Comparison of ENCODE assay signal across 6 cellular contexts in the genomic region with DNA sequence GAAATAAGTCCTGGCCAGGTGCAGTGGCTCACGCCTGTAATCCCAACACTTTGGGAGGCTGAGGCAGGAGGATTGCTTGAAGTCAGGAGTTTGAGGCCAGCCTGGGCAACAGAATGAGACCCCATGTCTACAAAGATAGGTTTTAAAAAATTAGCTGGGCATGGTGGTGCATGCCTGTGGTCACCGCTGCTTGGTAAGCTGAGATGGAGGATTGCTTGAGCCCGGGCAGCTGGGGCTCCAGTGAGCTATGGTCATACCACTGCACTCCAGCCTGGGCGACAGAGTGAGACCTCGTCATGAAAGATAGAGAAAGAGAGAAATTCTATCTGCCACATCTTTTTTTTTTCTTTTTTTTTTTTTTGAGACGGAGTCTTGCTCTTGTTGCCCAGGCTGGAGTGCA.
DNase-seq lines count a peak whose midpoint lies in the region; ATAC-seq and TF ChIP-seq lines count a peak whose summit lies in the region.
"Not testable (repeated sequence)": the region's sequence is repeated elsewhere in the genome, so short reads cannot be mapped to it uniquely, and the experiment has no call there.

No MANE protein-coding gene starts in this region.

- TF ChIP-seq EP300 in transverse colon (IDR thresholded peaks at IDR 0.05; ENCODE audit: low read depth): not testable (repeated sequence)

- H3K4me1 ChIP-seq in RWPE2 (ENCODE audit: insufficient read depth, poor library complexity, severe bottlenecking): peaks cover 29% of the 10 kb centered on the region
- H3K4me1 ChIP-seq in adrenal gland (replicated peaks in 1 of 2): peaks cover 10 to 17% of the 10 kb centered on the region in 2 donors
- H3K4me1 ChIP-seq in left ventricle myocardium inferior: peaks cover 23% of the 10 kb centered on the region
- H3K4me1 ChIP-seq in gastrocnemius medialis: peaks cover 24 to 25% of the 10 kb centered on the region in 2 donors
- H3K4me1 ChIP-seq in transverse colon: peaks cover 14 to 45% (median 20%) of the 10 kb centered on the region in 4 donors

- not testable (repeated sequence) for H3K4me3 ChIP-seq in RWPE2 (ENCODE audit: severe bottlenecking); adrenal gland; left ventricle myocardium inferior; gastrocnemius medialis; transverse colon

- ATAC-seq in RWPE2 (ENCODE audit: low read depth): not testable (repeated sequence)
- peak in 1 of 2 donors; percentile 20 for ATAC-seq in gastrocnemius medialis

- not testable (repeated sequence) for H3K27me3 ChIP-seq in RWPE2 (ENCODE audit: insufficient read depth, poor library complexity, severe bottlenecking); adrenal gland; left ventricle myocardium inferior (ENCODE audit: low read depth); gastrocnemius medialis; transverse colon

- H3K36me3 ChIP-seq in RWPE2 (ENCODE audit: low read depth); adrenal gland (replicated peaks in 1 of 2); left ventricle myocardium inferior; gastrocnemius medialis; transverse colon: not testable (repeated sequence)

- in situ Hi-C loops in gastrocnemius medialis (cut with MboI; ENCODE audit: low sequenced_read_pairs in 4 of 4) (loop anchor here in 2 of 4 donors (10.0 kb wide), 1 partner anchor 224 kb away; no protein-coding TSS in a partner anchor), transverse colon (cut with MboI; ENCODE audit: low pct_ligation_motif_present in 1 of 4, low pct_unique_long_range_greater_than_20kb in 1 of 4, low sequenced_read_pairs in 3 of 4) (loop anchor here in 2 of 4 donors (10.0 to 25.0 kb wide), 3 partner anchors 104 to 224 kb away; a partner anchor contains a TSS)

- not testable (repeated sequence) for TF ChIP-seq CTCF in RWPE2 (IDR thresholded peaks at IDR 0.05; ENCODE audit: poor library complexity, severe bottlenecking); adrenal gland (IDR thresholded peaks at IDR 0.05); left ventricle myocardium inferior (IDR thresholded peaks at IDR 0.05; ENCODE audit: borderline replicate concordance); gastrocnemius medialis (IDR thresholded peaks at IDR 0.05 in 4 of 5, conservative IDR thresholded peaks at IDR 0.05 in 1 of 5); transverse colon (IDR thresholded peaks at IDR 0.05)

- intact Hi-C loops in adrenal gland (cut with DNase I); left ventricle myocardium inferior (cut with micrococcal nuclease); transverse colon (cut with DNase I; ENCODE audit: low total_unique reads): not testable (repeated sequence)
- intact Hi-C loops in gastrocnemius medialis (cut with DNase I; ENCODE audit: low total_unique reads): loop anchor here (5.0 kb wide), 2 partner anchors 59 to 104 kb away; a partner anchor contains a TSS

- TF ChIP-seq POLR2A in adrenal gland (IDR thresholded peaks at IDR 0.05); gastrocnemius medialis (IDR thresholded peaks at IDR 0.05); transverse colon (IDR thresholded peaks at IDR 0.05): not testable (repeated sequence)

- H3K27ac ChIP-seq in RWPE2 (ENCODE audit: poor library complexity, severe bottlenecking): peak overlapping the region; percentile 74
- H3K27ac ChIP-seq in adrenal gland: peak overlapping the region in 4 of 5 donors; percentile 41 to 98 (median 79)
- peak overlapping the region; percentile 90 for H3K27ac ChIP-seq in left ventricle myocardium inferior (replicated peaks)
- H3K27ac ChIP-seq in gastrocnemius medialis: peak overlapping the region; percentile 91 to 95 (median 92)
- H3K27ac ChIP-seq in transverse colon: peak overlapping the region; percentile 77 to 85 (median 80)

- not testable (repeated sequence) for DNase-seq in RWPE2 (ENCODE audit: low spot score); left ventricle myocardium inferior; transverse colon
- DNase-seq in adrenal gland (peak in 1 of 7 donors; percentile 15), myocyte (ENCODE audit: low read depth) (peak; percentile 86), gastrocnemius medialis (peak in 1 of 2 donors; percentile 64)

- WGBS in adrenal gland, 4 donors: 97 to 100% (median 98%) methylated on average over 5 to 6 of the region's 6 CpGs
- 86 to 93% methylated on average over 4 to 6 of the region's 6 CpGs for WGBS in transverse colon (ENCODE audit: low coverage in 1 of 2), 2 donors

- H3K9me3 ChIP-seq in RWPE2 (ENCODE audit: severe bottlenecking); adrenal gland (replicated peaks in 1 of 3); left ventricle myocardium inferior (replicated peaks); gastrocnemius medialis; transverse colon: not testable (repeated sequence)
